In genomic region chr1:149885364-149886111, GRCh38 we compare ENCODE assay signal across 8 cellular contexts. TPM values are rescaled to one million over a fixed set of nuclear protein-coding genes. Genes with fewer than 3 reads are reported as not detected.
DNase-seq lines count a peak whose midpoint lies in the region; ATAC-seq and TF ChIP-seq lines count a peak whose summit lies in the region.

No MANE protein-coding gene starts in this region.

- no peaks in the 10 kb centered on the region for H3K36me3 Mint-ChIP-seq in activated naive CD4-positive, alpha-beta T cell treated with anti-CD3 and anti-CD28 coated beads, Interleukin-2, amount 50 U/mL, for 72 hours

- H3K27ac Mint-ChIP-seq in activated naive CD4-positive, alpha-beta T cell treated with anti-CD3 and anti-CD28 coated beads, Interleukin-2, amount 50 U/mL, for 72 hours = no peak overlapping the region

- intact Hi-C loops in thyroid gland (cut with DNase I) = no loop called here

- in situ Hi-C loops in SK-MEL-5 (cut with HindIII; ENCODE audit: low pct_unique_long_range_greater_than_20kb, low sequenced_read_pairs) (no loop called here), GM13977 (cut with MboI; ENCODE audit: low pct_unique_long_range_greater_than_20kb, low sequenced_read_pairs, unreplicated experiment) (no loop called here)

- no peaks in the 10 kb centered on the region for H3K36me3 ChIP-seq in thyroid gland

- peaks cover 23% of the 10 kb centered on the region in 2 donors for H3K4me1 ChIP-seq in thyroid gland

- peak overlapping the region; percentile 93 to 100 (median 97) for H3K27ac ChIP-seq in thyroid gland

- ATAC-seq in activated naive CD4-positive, alpha-beta T cell treated with anti-CD3 and anti-CD28 coated beads, Interleukin-2, amount 50 U/mL, for 72 hours = peak; percentile 22 to 34
- no peak for ATAC-seq in omental fat pad (ENCODE audit: low FRiP score)

- H3K27me3 ChIP-seq in thyroid gland = no peaks in the 10 kb centered on the region

- H3K9me3 ChIP-seq in thyroid gland = no peaks in the 10 kb centered on the region

- peak in 1 of 2 donors; percentile 92 for TF ChIP-seq POLR2A in thyroid gland (IDR thresholded peaks at IDR 0.05)

- no peak for TF ChIP-seq CTCF in omental fat pad (IDR thresholded peaks at IDR 0.05)
- TF ChIP-seq CTCF in thyroid gland (IDR thresholded peaks at IDR 0.05) = peak in 1 of 6 experiments; percentile 21
- TF ChIP-seq CTCF in GM13977 (IDR thresholded peaks at IDR 0.05; ENCODE audit: extremely low read depth, insufficient read depth, missing control alignments) = no peak

- H3K4me3 ChIP-seq in thyroid gland (replicated peaks in 1 of 3) = peak overlapping the region; percentile 50 to 84 (median 77)

- peaks cover 0 to 4% of the 10 kb centered on the region in 2 donors for H3K9me3 Mint-ChIP-seq in activated naive CD4-positive, alpha-beta T cell treated with anti-CD3 and anti-CD28 coated beads, Interleukin-2, amount 50 U/mL, for 72 hours

- DNase-seq in ELF-1 (ENCODE audit: low read depth, low spot score) = peak; percentile 90
- DNase-seq in NCI-H1048 (lab: John Stamatoyannopoulos, UW) = peak; percentile 68
- peak; percentile 90 for DNase-seq in SK-MEL-5 (ENCODE audit: low read depth, low spot score)
- peak; percentile 76 to 79 for DNase-seq in activated naive CD4-positive, alpha-beta T cell treated with anti-CD3 and anti-CD28 coated beads, Interleukin-2, amount 50 U/mL, for 72 hours (ENCODE audit: low spot score in 2 of 2)
- DNase-seq in glomerular visceral epithelial cell (ENCODE audit: extremely low spot score) = peak; percentile 77
- peak; percentile 44 for DNase-seq in omental fat pad (ENCODE audit: low spot score)
- DNase-seq in thyroid gland = peak; percentile 91 to 94
- no peak for DNase-seq in GM13977 (ENCODE audit: low spot score)

- 0 to 1% methylated on average over 34 to 36 of the region's 36 CpGs for WGBS in thyroid gland, 2 donors

RNA-seq across cellular contexts. Expression of gene BOLA1, which starts 13.8 kb away (rescaled TPM):
- total RNA-seq in SK-MEL-5 (2014; rRNA removed; shearing (Covaris generic)) = 18.5 and 21.1 TPM in 2 replicates
- polyA plus RNA-seq in SK-MEL-5 (2015; cell fraction: cytosol; rRNA removed) = 15.3 and 25.0 TPM in 2 replicates
- polyA plus RNA-seq in SK-MEL-5 (2015; cell fraction: nucleus; rRNA removed) = 35.6 and 37.1 TPM in 2 replicates
- 10 to 100 TPM; 19.4 to 28.7 TPM for total RNA-seq in activated naive CD4-positive, alpha-beta T cell treated with anti-CD3 and anti-CD28 coated beads, Interleukin-2, amount 50 U/mL, for 72 hours
- total RNA-seq in omental fat pad (10 to 100 TPM; 11.5 to 28.8 (median 25.5) TPM), thyroid gland (10 to 100 TPM; 23.5 to 55.8 (median 31.6) TPM)

RNA-seq across cellular contexts. Expression of gene SV2A, which starts 32.1 kb away (rescaled TPM):
- total RNA-seq in SK-MEL-5 (2014; rRNA removed; shearing (Covaris generic)) = 19.4 and 22.3 TPM in 2 replicates
- polyA plus RNA-seq in SK-MEL-5 (2015; cell fraction: cytosol; rRNA removed) = 37.2 and 41.9 TPM in 2 replicates
- polyA plus RNA-seq in SK-MEL-5 (2015; cell fraction: nucleus; rRNA removed) = 29.0 and 30.7 TPM in 2 replicates
- 10 to 100 TPM; 10.9 to 14.6 TPM for total RNA-seq in activated naive CD4-positive, alpha-beta T cell treated with anti-CD3 and anti-CD28 coated beads, Interleukin-2, amount 50 U/mL, for 72 hours
- total RNA-seq in omental fat pad (1 to 10 TPM in 1 of 4 donors, under 1 TPM in 3; 0.48 to 1.3 (median 0.70) TPM), thyroid gland (1 to 10 TPM; 3.0 to 5.9 (median 4.0) TPM)

RNA-seq across cellular contexts. Expression of gene SF3B4, which starts 42.1 kb away (rescaled TPM):
- 14.1 and 15.4 TPM in 2 replicates for total RNA-seq in SK-MEL-5 (2014; rRNA removed; shearing (Covaris generic))
- polyA plus RNA-seq in SK-MEL-5 (2015; cell fraction: cytosol; rRNA removed) = 110 and 124 TPM in 2 replicates
- polyA plus RNA-seq in SK-MEL-5 (2015; cell fraction: nucleus; rRNA removed) = 44.7 and 44.8 TPM in 2 replicates
- 10 to 100 TPM; 47.6 to 65.3 TPM for total RNA-seq in activated naive CD4-positive, alpha-beta T cell treated with anti-CD3 and anti-CD28 coated beads, Interleukin-2, amount 50 U/mL, for 72 hours
- total RNA-seq in omental fat pad = 10 to 100 TPM in 1 of 4 donors, 1 to 10 TPM in 3; 6.0 to 17.4 (median 9.7) TPM
- 10 to 100 TPM; 10.2 to 17.9 (median 12.4) TPM for total RNA-seq in thyroid gland

RNA-seq across cellular contexts. Expression of gene MTMR11, which starts 51.1 kb away (rescaled TPM):
- total RNA-seq in SK-MEL-5 (2014; rRNA removed; shearing (Covaris generic)) = 1.6 TPM in 2 replicates
- 1.4 and 3.4 TPM in 2 replicates for polyA plus RNA-seq in SK-MEL-5 (2015; cell fraction: cytosol; rRNA removed)
- polyA plus RNA-seq in SK-MEL-5 (2015; cell fraction: nucleus; rRNA removed) = 28.3 and 37.9 TPM in 2 replicates
- 1 to 10 TPM; 2.3 to 4.5 TPM for total RNA-seq in activated naive CD4-positive, alpha-beta T cell treated with anti-CD3 and anti-CD28 coated beads, Interleukin-2, amount 50 U/mL, for 72 hours
- total RNA-seq in omental fat pad (1 to 10 TPM; 3.2 to 4.8 (median 4.5) TPM), thyroid gland (1 to 10 TPM; 2.0 to 8.6 (median 5.6) TPM)
